In genomic region chr16:10314811-10315210, GRCh38 we compare ENCODE assay signal across 9 cellular contexts.
A peak's percentile ranks its signal among the peaks of the same experiment; 100 is the strongest.
DNase-seq lines count a peak whose midpoint lies in the region; ATAC-seq and TF ChIP-seq lines count a peak whose summit lies in the region.
"Had no signal": no experiment of that assay in that cellular context is flagged by ENCODE, and none has a peak within 500 bp of the region (broad histone marks: within the 10 kb centered on the region; RNA-seq: fewer than 3 reads in every experiment).

No MANE protein-coding gene starts in this region.

- H3K36me3 ChIP-seq in left ventricle myocardium inferior = no peaks in the 10 kb centered on the region
- H3K36me3 ChIP-seq in RWPE2 (ENCODE audit: low read depth) = no peaks in the 10 kb centered on the region
- H3K36me3 ChIP-seq in upper lobe of right lung = no peaks in the 10 kb centered on the region
- no peaks in the 10 kb centered on the region for H3K36me3 ChIP-seq in sigmoid colon
- H3K36me3 ChIP-seq: vagina had no signal

- no TSS peak for BruUV-seq in Calu3 (replicated peaks; lab: Mats Ljungman, UMichigan)

- H3K9me3 ChIP-seq in left ventricle myocardium inferior (replicated peaks) = no peaks in the 10 kb centered on the region
- no peaks in the 10 kb centered on the region for H3K9me3 ChIP-seq in RWPE2 (ENCODE audit: severe bottlenecking)
- H3K9me3 ChIP-seq in upper lobe of right lung = no peaks in the 10 kb centered on the region
- H3K9me3 ChIP-seq in sigmoid colon = no peaks in the 10 kb centered on the region
- H3K9me3 ChIP-seq: vagina had no signal

- no peak overlapping the region for H3K4me3 ChIP-seq in left ventricle myocardium inferior
- no peak overlapping the region for H3K4me3 ChIP-seq in RWPE2 (ENCODE audit: severe bottlenecking)
- H3K4me3 ChIP-seq in fibroblast of pulmonary artery (replicated peaks; ENCODE audit: low read depth, low read length) = no peak overlapping the region
- no peak overlapping the region for H3K4me3 ChIP-seq in upper lobe of right lung
- H3K4me3 ChIP-seq in sigmoid colon = no peak overlapping the region
- H3K4me3 ChIP-seq: vagina had no signal

- CTCF ChIA-PET in Calu3 (lab: Charles Lee) = interaction anchor here (1.0 to 1.3 kb wide), 9 partner anchors 9 to 423 kb away, joined by 3 to 26 read pairs (median 4); partner anchors contain the start of gene ATF7IP2

- H3K27me3 ChIP-seq in left ventricle myocardium inferior (ENCODE audit: low read depth) = no peaks in the 10 kb centered on the region
- H3K27me3 ChIP-seq in RWPE2 (ENCODE audit: insufficient read depth, poor library complexity, severe bottlenecking) = no peaks in the 10 kb centered on the region
- H3K27me3 ChIP-seq in upper lobe of right lung = no peaks in the 10 kb centered on the region
- H3K27me3 ChIP-seq in sigmoid colon = no peaks in the 10 kb centered on the region
- H3K27me3 ChIP-seq: vagina had no signal

- TF ChIP-seq EP300 in sigmoid colon (IDR thresholded peaks at IDR 0.05) = no peak

- peak; percentile 44 for TF ChIP-seq CTCF in left ventricle myocardium inferior (IDR thresholded peaks at IDR 0.05; ENCODE audit: borderline replicate concordance)
- TF ChIP-seq CTCF in RWPE2 (IDR thresholded peaks at IDR 0.05; ENCODE audit: poor library complexity, severe bottlenecking) = peak; percentile 51
- TF ChIP-seq CTCF in fibroblast of pulmonary artery (IDR thresholded peaks at IDR 0.05; ENCODE audit: low read length, missing control alignments) = peak; percentile 1
- peak; percentile 21 for TF ChIP-seq CTCF in upper lobe of right lung (IDR thresholded peaks at IDR 0.05)
- no peak for TF ChIP-seq CTCF in sigmoid colon (IDR thresholded peaks at IDR 0.05)
- TF ChIP-seq CTCF in Calu3 (IDR thresholded peaks at IDR 0.05; ENCODE audit: unreplicated experiment) = no peak

- no peak for DNase-seq in left ventricle myocardium inferior
- DNase-seq in cardiac septum (ENCODE audit: low spot score) = no peak
- DNase-seq in RWPE2 (ENCODE audit: low spot score) = no peak
- DNase-seq in fibroblast of pulmonary artery (ENCODE audit: low read depth) = peak; percentile 28
- no peak for DNase-seq in upper lobe of right lung
- no peak for DNase-seq in effector CD8-positive, alpha-beta T cell (lab: John Stamatoyannopoulos, UW)
- no peak for DNase-seq in sigmoid colon
- DNase-seq in Calu3 = no peak

- no peaks in the 10 kb centered on the region for H3K9me3 Mint-ChIP-seq in Calu3 (ENCODE audit: low read depth, unreplicated experiment)

- peaks cover 23% of the 10 kb centered on the region for H3K4me1 Mint-ChIP-seq in Calu3 (ENCODE audit: low read depth, unreplicated experiment)

- intact Hi-C loops in left ventricle myocardium inferior (cut with micrococcal nuclease) = loop anchor here (5.0 kb wide), 1 partner anchor 197 kb away; no protein-coding TSS in a partner anchor
- intact Hi-C loops in cardiac septum (cut with DNase I) = loop anchor here (2.0 to 10.0 kb wide), 2 partner anchors 194 to 420 kb away; no protein-coding TSS in a partner anchor
- intact Hi-C loops in upper lobe of right lung (cut with DNase I) = no loop called here
- intact Hi-C loops in sigmoid colon (cut with DNase I) = loop anchor here (1.0 to 10.0 kb wide), 2 partner anchors 194 to 420 kb away; no protein-coding TSS in a partner anchor
- intact Hi-C loops in Calu3 (cut with micrococcal nuclease; ENCODE audit: unreplicated experiment) = loop anchor here (1.0 kb wide), 1 partner anchor 194 kb away; no protein-coding TSS in a partner anchor

- ATAC-seq in RWPE2 (ENCODE audit: low read depth) = peak; percentile 73
- ATAC-seq in upper lobe of right lung = no peak

- peaks cover 4% of the 10 kb centered on the region for H3K36me3 Mint-ChIP-seq in Calu3 (ENCODE audit: insufficient read depth, unreplicated experiment)

- no peaks in the 10 kb centered on the region for H3K27me3 Mint-ChIP-seq in Calu3 (ENCODE audit: unreplicated experiment)

- no peak overlapping the region for H3K27ac ChIP-seq in left ventricle myocardium inferior (replicated peaks)
- H3K27ac ChIP-seq in RWPE2 (ENCODE audit: poor library complexity, severe bottlenecking) = no peak overlapping the region
- H3K27ac ChIP-seq in upper lobe of right lung = no peak overlapping the region
- H3K27ac ChIP-seq in sigmoid colon = no peak overlapping the region
- H3K27ac ChIP-seq: vagina had no signal

- no peak for TF ChIP-seq POLR2A in sigmoid colon (IDR thresholded peaks at IDR 0.05)

- no peak overlapping the region for H3K27ac Mint-ChIP-seq in Calu3 (ENCODE audit: unreplicated experiment)

- H3K4me3 Mint-ChIP-seq in Calu3 (ENCODE audit: low read depth, unreplicated experiment) = no peak overlapping the region

- H3K4me1 ChIP-seq in left ventricle myocardium inferior (no peaks in the 10 kb centered on the region), RWPE2 (ENCODE audit: insufficient read depth, poor library complexity, severe bottlenecking) (no peaks in the 10 kb centered on the region), upper lobe of right lung (no peaks in the 10 kb centered on the region), sigmoid colon (no peaks in the 10 kb centered on the region)
- H3K4me1 ChIP-seq: vagina had no signal

- 45 to 65% methylated on average over 4 of the region's 4 CpGs for WGBS in sigmoid colon, 2 donors

Comparison
In these comparisons a context has a peak if more than half of its experiments do, and no peak if none do; other contexts are left out.
1. CTCF ChIP-seq: peak in left ventricle myocardium inferior (single experiment), RWPE2 (single experiment), fibroblast of pulmonary artery (single experiment) and upper lobe of right lung (single experiment); none in sigmoid colon (0 of 4) and Calu3 (single experiment).